Comparison of ENCODE assay signal across 21 cellular contexts in genomic region chr2:185215497-185215896, GRCh38.
DNase-seq lines count a peak whose midpoint lies in the region; ATAC-seq and TF ChIP-seq lines count a peak whose summit lies in the region.
"Had no signal": no experiment of that assay in that cellular context is flagged by ENCODE, and none has a peak within 500 bp of the region (broad histone marks: within the 10 kb centered on the region; RNA-seq: fewer than 3 reads in every experiment).

No MANE protein-coding gene starts in this region.

- no peak overlapping the region for H3K27ac ChIP-seq in OCI-LY1 (ENCODE audit: low read depth, low read length, poor library complexity, severe bottlenecking)
- H3K27ac ChIP-seq: body of pancreas, coronary artery, WERI-Rb-1 had no signal

- H3K4me1 ChIP-seq in OCI-LY1 (ENCODE audit: insufficient read depth, low read length, severe bottlenecking): no peaks in the 10 kb centered on the region
- H3K4me1 ChIP-seq: body of pancreas had no signal

- no peak for TF ChIP-seq POLR2A in erythroblast (IDR thresholded peaks at IDR 0.05; ENCODE audit: low read length)

- H3K79me2 ChIP-seq in OCI-LY1 (ENCODE audit: insufficient read depth, low read length): no peaks in the 10 kb centered on the region

- no peaks in the 10 kb centered on the region for H4K20me1 ChIP-seq in OCI-LY1 (ENCODE audit: insufficient read depth, low read length)

- no peaks in the 10 kb centered on the region for H3K27me3 Mint-ChIP-seq in endothelial cell (ENCODE audit: unreplicated experiment)
- H3K27me3 Mint-ChIP-seq: activated CD4-positive, alpha-beta memory T cell treated with anti-CD3 and anti-CD28 coated beads, Interleukin-2, amount 10 ng/mL, durations not matched to agents 7 days and 5 days; activated naive CD8-positive, alpha-beta T cell treated with anti-CD3 and anti-CD28 coated beads for 36 hours had no signal

- H3K9me3 ChIP-seq in OCI-LY1 (ENCODE audit: low read length): no peaks in the 10 kb centered on the region
- H3K9me3 ChIP-seq: body of pancreas had no signal

- H3K36me3 ChIP-seq in OCI-LY1 (ENCODE audit: insufficient read depth, low read length): no peaks in the 10 kb centered on the region
- H3K36me3 ChIP-seq: WERI-Rb-1 had no signal

- no peaks in the 10 kb centered on the region for H3K9me3 Mint-ChIP-seq in endothelial cell (ENCODE audit: unreplicated experiment)
- H3K9me3 Mint-ChIP-seq: activated CD4-positive, alpha-beta memory T cell treated with anti-CD3 and anti-CD28 coated beads, Interleukin-2, amount 10 ng/mL, durations not matched to agents 7 days and 5 days; activated naive CD8-positive, alpha-beta T cell treated with anti-CD3 and anti-CD28 coated beads for 36 hours had no signal

- ATAC-seq in GM18858 (IDR thresholded peaks at IDR 0.05; ENCODE audit: unreplicated experiment) (peak; percentile 44), HG02588 (IDR thresholded peaks at IDR 0.05; ENCODE audit: unreplicated experiment) (peak; percentile 51), HG03378 (IDR thresholded peaks at IDR 0.05; ENCODE audit: unreplicated experiment) (no peak)
- ATAC-seq: activated T-cell treated with anti-CD3 and anti-CD28 coated beads, Interleukin-2, amount 50 U/mL, for 4 hours; body of pancreas; naive thymus-derived CD4-positive, alpha-beta T cell had no signal

- peaks cover 5% of the 10 kb centered on the region for H3K4me1 Mint-ChIP-seq in endothelial cell (ENCODE audit: unreplicated experiment)
- H3K4me1 Mint-ChIP-seq: activated CD4-positive, alpha-beta memory T cell treated with anti-CD3 and anti-CD28 coated beads, Interleukin-2, amount 10 ng/mL, durations not matched to agents 7 days and 5 days; activated naive CD8-positive, alpha-beta T cell treated with anti-CD3 and anti-CD28 coated beads for 36 hours; naive thymus-derived CD4-positive, alpha-beta T cell had no signal

- no peaks in the 10 kb centered on the region for H3K27me3 ChIP-seq in OCI-LY1 (ENCODE audit: insufficient read depth, low read length)
- H3K27me3 ChIP-seq: body of pancreas had no signal

- no peak overlapping the region for H3K4me2 ChIP-seq in OCI-LY1 (ENCODE audit: low read length)

- no peaks in the 10 kb centered on the region for H3K9me2 ChIP-seq in OCI-LY1 (ENCODE audit: low read depth, low read length)

- H3K36me3 Mint-ChIP-seq in endothelial cell (ENCODE audit: low read depth, unreplicated experiment): no peaks in the 10 kb centered on the region
- H3K36me3 Mint-ChIP-seq: activated naive CD8-positive, alpha-beta T cell treated with anti-CD3 and anti-CD28 coated beads for 36 hours; naive thymus-derived CD4-positive, alpha-beta T cell had no signal

- peak overlapping the region; percentile 87; the same call in 1 of the 2 replicates for H2AFZ ChIP-seq in OCI-LY1 (ENCODE audit: low read length)

- H3K9ac ChIP-seq in OCI-LY1 (ENCODE audit: low read length): no peak overlapping the region

- no peaks in the 10 kb centered on the region for H3F3A ChIP-seq in OCI-LY1 (ENCODE audit: insufficient read depth, low read length)

- DNase-seq in iPS-NIHi11 (ENCODE audit: low spot score): peak; percentile 26
- DNase-seq in endothelial cell (ENCODE audit: low spot score): no peak
- DNase-seq in erythroblast (lab: John Stamatoyannopoulos, UW): no peak
- DNase-seq in nucleus accumbens (lab: John Stamatoyannopoulos, UW): no peak
- DNase-seq: activated CD4-positive, alpha-beta memory T cell treated with anti-CD3 and anti-CD28 coated beads, Interleukin-2, amount 10 ng/mL, durations not matched to agents 7 days and 5 days; activated naive CD8-positive, alpha-beta T cell treated with anti-CD3 and anti-CD28 coated beads for 36 hours; activated T-cell treated with anti-CD3 and anti-CD28 coated beads, Interleukin-2, amount 50 U/mL, for 4 hours; body of pancreas; COR-L47; mammary epithelial cell; naive thymus-derived CD4-positive, alpha-beta T cell; NCI-H1436 treated with DMSO at 0.1 percent for 48 hours; NCI-H345; NK-92 treated with Interleukin-12 subunit alpha and Interleukin-12 subunit beta, amount 100 ng/mL, for 24 hours; small intestine; WERI-Rb-1 had no signal

- H3K4me3 ChIP-seq in OCI-LY1 (ENCODE audit: low read depth, low read length, poor library complexity, severe bottlenecking): no peak overlapping the region
- H3K4me3 ChIP-seq: body of pancreas, coronary artery had no signal

- H3K4me3 Mint-ChIP-seq in endothelial cell (ENCODE audit: unreplicated experiment): no peak overlapping the region
- H3K4me3 Mint-ChIP-seq: activated CD4-positive, alpha-beta memory T cell treated with anti-CD3 and anti-CD28 coated beads, Interleukin-2, amount 10 ng/mL, durations not matched to agents 7 days and 5 days; activated naive CD8-positive, alpha-beta T cell treated with anti-CD3 and anti-CD28 coated beads for 36 hours; activated T-cell treated with anti-CD3 and anti-CD28 coated beads, Interleukin-2, amount 50 U/mL, for 4 hours; naive thymus-derived CD4-positive, alpha-beta T cell had no signal

- H3K27ac Mint-ChIP-seq in endothelial cell (ENCODE audit: unreplicated experiment): no peak overlapping the region
- H3K27ac Mint-ChIP-seq: activated CD4-positive, alpha-beta memory T cell treated with anti-CD3 and anti-CD28 coated beads, Interleukin-2, amount 10 ng/mL, durations not matched to agents 7 days and 5 days; activated naive CD8-positive, alpha-beta T cell treated with anti-CD3 and anti-CD28 coated beads for 36 hours; naive thymus-derived CD4-positive, alpha-beta T cell had no signal

- TF ChIP-seq CTCF in OCI-LY1 (IDR thresholded peaks at IDR 0.05; ENCODE audit: low read length): peak; percentile 22; the same call in 1 of the 2 replicates
- TF ChIP-seq CTCF in endothelial cell (IDR thresholded peaks at IDR 0.05; ENCODE audit: unreplicated experiment): no peak
